39 cellular contexts compared by ENCODE assay signal in genomic region chr10:131332821-131333220, GRCh38. TPM values are rescaled to one million over a fixed set of nuclear protein-coding genes. Genes with fewer than 3 reads are reported as not detected.
"Had no signal": no experiment of that assay in that cellular context is flagged by ENCODE, and none has a peak within 500 bp of the region (broad histone marks: within the 10 kb centered on the region; RNA-seq: fewer than 3 reads in every experiment).

No MANE protein-coding gene starts in this region.

- H3K4me3 ChIP-seq: MG63 had no signal

- H3K36me3 ChIP-seq: MG63 had no signal

- H3K9me3 ChIP-seq: MG63 had no signal

- DNase-seq: Karpas-422, Kasumi-1, MG63, MM.1S, MV-4-11, NCI-H1048, NCI-H1092, NCI-H1092 treated with DMSO at 0.1 percent for 48 hours, NCI-H1105, NCI-H1105 treated with DMSO at 0.1 percent for 48 hours, NCI-H1417, NCI-H1417 treated with DMSO at 0.1 percent for 48 hours, NCI-H1436, NCI-H1436 treated with DMSO at 0.1 percent for 48 hours, NCI-H146, NCI-H1694, NCI-H1694 treated with DMSO at 0.1 percent for 48 hours, NCI-H187, NCI-H187 treated with DMSO at 0.1 percent for 48 hours, NCI-H1930, NCI-H2029, NCI-H2029 treated with DMSO at 0.1 percent for 48 hours, NCI-H2081, NCI-H2081 treated with DMSO at 0.1 percent for 48 hours, NCI-H2107, NCI-H2171, NCI-H2171 treated with DMSO at 0.1 percent for 48 hours, NCI-H2227 treated with DMSO at 0.1 percent for 48 hours, NCI-H226, NCI-H345, NCI-H446, NCI-H446 treated with DMSO at 0.1 percent for 48 hours, NCI-H510A, NCI-H510A treated with DMSO at 0.1 percent for 48 hours, NCI-H524, NCI-H524 treated with DMSO at 0.1 percent for 48 hours had no signal

RNA-seq across cellular contexts. Expression of gene TCERG1L, which starts 21.3 kb away (rescaled TPM):
- total RNA-seq: LHCN-M2, M059J, MCF 10A had no signal
